In the genomic region with DNA sequence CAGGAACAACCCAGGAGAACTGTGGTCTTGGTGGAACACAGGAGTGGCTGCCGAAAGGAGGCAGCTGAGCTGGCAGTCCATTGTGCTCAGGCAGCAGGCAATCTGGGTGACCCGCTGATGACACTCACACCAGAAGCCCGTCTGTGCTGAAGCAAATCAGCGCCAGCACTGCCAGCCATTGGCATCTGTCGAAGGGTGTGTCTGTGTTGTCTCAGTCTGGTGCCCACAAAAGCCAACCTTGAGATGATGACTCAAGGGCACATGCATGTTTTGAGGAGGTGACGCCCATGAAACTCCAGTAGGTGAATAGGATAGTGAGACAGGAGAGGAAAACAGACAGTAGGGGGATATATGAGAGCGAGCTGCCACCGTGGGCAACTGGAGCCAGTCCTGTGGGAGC, we compare ENCODE assay signal across 24 cellular contexts.
DNase-seq lines count a peak whose midpoint lies in the region; ATAC-seq and TF ChIP-seq lines count a peak whose summit lies in the region.
"Had no signal": no experiment of that assay in that cellular context is flagged by ENCODE, and none has a peak within 500 bp of the region (broad histone marks: within the 10 kb centered on the region; RNA-seq: fewer than 3 reads in every experiment).

No MANE protein-coding gene starts in this region.

- peaks cover 13% of the 10 kb centered on the region for H3K4me1 Mint-ChIP-seq in mesothelial cell of epicardium
- H3K4me1 Mint-ChIP-seq: activated B cell treated with CpG ODN at 0.5 μM for 24 hours; CD8-positive, alpha-beta memory T cell; stimulated activated effector memory CD8-positive, alpha-beta T cell treated with anti-CD3 and anti-CD28 coated beads, Interleukin-12 subunit alpha, Interleukin-12 subunit beta, amount 100 ng/mL, for 72 hours had no signal

- WGBS in ovary, 3 donors, result 93 to 95% (median 94%) methylated on average over 8 of the region's 8 CpGs

- H3K4me1 ChIP-seq in foreskin keratinocyte (no peaks in the 10 kb centered on the region), vagina (peaks cover 12% of the 10 kb centered on the region), ovary (ENCODE audit: insufficient read depth) (no peaks in the 10 kb centered on the region)
- H3K4me1 ChIP-seq: colonic mucosa, prostate gland, uterus had no signal

- no peaks in the 10 kb centered on the region for H3K9me3 ChIP-seq in vagina
- H3K9me3 ChIP-seq in ovary, result no peaks in the 10 kb centered on the region
- H3K9me3 ChIP-seq: colonic mucosa, prostate gland, uterus had no signal

- H3K36me3 Mint-ChIP-seq in mesothelial cell of epicardium, result peaks cover 13% of the 10 kb centered on the region
- H3K36me3 Mint-ChIP-seq: CD8-positive, alpha-beta memory T cell; stimulated activated effector memory CD8-positive, alpha-beta T cell treated with anti-CD3 and anti-CD28 coated beads, Interleukin-12 subunit alpha, Interleukin-12 subunit beta, amount 100 ng/mL, for 72 hours had no signal

- POLR2A ChIA-PET in RWPE1 (lab: Yijun Ruan, JAX; ENCODE audit: low non-redundant PET), result no interaction called here

- intact Hi-C loops in vagina (cut with DNase I), result no loop called here
- intact Hi-C loops in ovary (cut with DNase I), result no loop called here

- H3K27me3 ChIP-seq in foreskin keratinocyte (no peaks in the 10 kb centered on the region), vagina (no peaks in the 10 kb centered on the region), ovary (no peaks in the 10 kb centered on the region)
- H3K27me3 ChIP-seq: brain microvascular endothelial cell, colonic mucosa, neural progenitor cell, uterus had no signal

- ATAC-seq in foreskin keratinocyte (peak; percentile 96), GM18511 (IDR thresholded peaks at IDR 0.05; ENCODE audit: unreplicated experiment) (no peak)
- ATAC-seq: effector memory CD8-positive, alpha-beta T cell; stimulated activated effector memory CD8-positive, alpha-beta T cell treated with anti-CD3 and anti-CD28 coated beads, Interleukin-12 subunit alpha, Interleukin-12 subunit beta, amount 100 ng/mL, for 72 hours had no signal

- H3K4me3 ChIP-seq in vagina (no peak overlapping the region), ovary (no peak overlapping the region)
- H3K4me3 ChIP-seq: colonic mucosa, GM23248, neural progenitor cell, prostate gland, uterus had no signal

- no peak overlapping the region for H3K27ac Mint-ChIP-seq in mesothelial cell of epicardium
- H3K27ac Mint-ChIP-seq: activated B cell treated with CpG ODN at 0.5 μM for 24 hours; effector memory CD8-positive, alpha-beta T cell; neural progenitor cell; stimulated activated effector memory CD8-positive, alpha-beta T cell treated with anti-CD3 and anti-CD28 coated beads, Interleukin-12 subunit alpha, Interleukin-12 subunit beta, amount 100 ng/mL, for 72 hours had no signal

- peak overlapping the region; percentile 41 for H3K27ac ChIP-seq in RWPE1
- peak overlapping the region; percentile 76 for H3K27ac ChIP-seq in foreskin keratinocyte
- peak overlapping the region; percentile 63 for H3K27ac ChIP-seq in vagina
- H3K27ac ChIP-seq in ovary, result no peak overlapping the region
- H3K27ac ChIP-seq: brain microvascular endothelial cell, colonic mucosa, GM23248, neural progenitor cell, prostate gland, uterus had no signal

- H3K36me3 ChIP-seq in vagina (no peaks in the 10 kb centered on the region), ovary (no peaks in the 10 kb centered on the region)
- H3K36me3 ChIP-seq: brain microvascular endothelial cell, colonic mucosa, neural progenitor cell, prostate gland, uterus had no signal

- no peak overlapping the region for H3K4me3 Mint-ChIP-seq in mesothelial cell of epicardium
- H3K4me3 Mint-ChIP-seq: activated B cell treated with CpG ODN at 0.5 μM for 24 hours; CD8-positive, alpha-beta memory T cell; effector memory CD8-positive, alpha-beta T cell; neural progenitor cell; stimulated activated effector memory CD8-positive, alpha-beta T cell treated with anti-CD3 and anti-CD28 coated beads, Interleukin-12 subunit alpha, Interleukin-12 subunit beta, amount 100 ng/mL, for 72 hours had no signal

- TF ChIP-seq POLR2A in vagina (IDR thresholded peaks at IDR 0.05), result no peak
- TF ChIP-seq POLR2A in ovary (IDR thresholded peaks at IDR 0.05), result no peak

- no peak for TF ChIP-seq EP300 in ovary (IDR thresholded peaks at IDR 0.05)

- peak; percentile 50 for DNase-seq in LoVo (ENCODE audit: low spot score)
- peak; percentile 34 for DNase-seq in RWPE1 (ENCODE audit: low spot score)
- DNase-seq in foreskin keratinocyte, result peak; percentile 54 to 75
- no peak for DNase-seq in vagina (ENCODE audit: extremely low spot score in 2 of 2)
- no peak for DNase-seq in mesothelial cell of epicardium (ENCODE audit: low spot score in 2 of 2, unreplicated experiment in 2 of 2)
- DNase-seq in ovary, result no peak
- DNase-seq: activated B cell treated with CpG ODN at 0.5 μM for 24 hours; activated CD4-positive, alpha-beta T cell treated with anti-CD3 and anti-CD28 coated beads, Interleukin-2, amount 50 U/mL, for 48 hours; AML-193; brain microvascular endothelial cell; CD8-positive, alpha-beta memory T cell; colonic mucosa; DMS79 treated with DMSO at 0.1 percent for 48 hours; effector memory CD8-positive, alpha-beta T cell; glutamatergic neuron; GM23248; NCI-H1417 treated with DMSO at 0.1 percent for 48 hours; NCI-H524 treated with DMSO at 0.1 percent for 48 hours; stimulated activated CD4-positive, alpha-beta T cell treated with anti-CD3 and anti-CD28 coated beads, Interleukin-2, amount 100 ng/mL, for 24 hours; uterus had no signal

- H3K27me3 Mint-ChIP-seq in mesothelial cell of epicardium (ENCODE audit: low read depth), result no peaks in the 10 kb centered on the region

- CTCF ChIA-PET in RWPE1 (lab: Yijun Ruan, JAX), result interaction anchor here (1.2 kb wide), 1 partner anchor 28 kb away, joined by 3 read pairs; no protein-coding TSS in a partner anchor

- TF ChIP-seq CTCF in RWPE1 (conservative IDR thresholded peaks at IDR 0.05; ENCODE audit: low read depth) (no peak), foreskin keratinocyte (conservative IDR thresholded peaks at IDR 0.05) (peak; percentile 26), vagina (IDR thresholded peaks at IDR 0.05) (no peak), mesothelial cell of epicardium (IDR thresholded peaks at IDR 0.05; ENCODE audit: unreplicated experiment) (no peak), ovary (IDR thresholded peaks at IDR 0.05) (no peak)

- H3K9me3 Mint-ChIP-seq in mesothelial cell of epicardium, result peaks cover 7% of the 10 kb centered on the region
- H3K9me3 Mint-ChIP-seq: activated B cell treated with CpG ODN at 0.5 μM for 24 hours; effector memory CD8-positive, alpha-beta T cell; stimulated activated effector memory CD8-positive, alpha-beta T cell treated with anti-CD3 and anti-CD28 coated beads, Interleukin-12 subunit alpha, Interleukin-12 subunit beta, amount 100 ng/mL, for 72 hours had no signal

Comparison
In these comparisons a context has a peak if more than half of its experiments do, and no peak if none do; other contexts are left out.
1. DNase-seq: peak in LoVo (single experiment), RWPE1 (single experiment) and foreskin keratinocyte (2 of 2); none in vagina (0 of 2), mesothelial cell of epicardium (0 of 2) and ovary (0 of 5).
2. H3K27ac ChIP-seq: peak in RWPE1 (single experiment), foreskin keratinocyte (single experiment) and vagina (single experiment); none in ovary (0 of 2).